10 cellular contexts compared by ENCODE assay signal in the genomic region with DNA sequence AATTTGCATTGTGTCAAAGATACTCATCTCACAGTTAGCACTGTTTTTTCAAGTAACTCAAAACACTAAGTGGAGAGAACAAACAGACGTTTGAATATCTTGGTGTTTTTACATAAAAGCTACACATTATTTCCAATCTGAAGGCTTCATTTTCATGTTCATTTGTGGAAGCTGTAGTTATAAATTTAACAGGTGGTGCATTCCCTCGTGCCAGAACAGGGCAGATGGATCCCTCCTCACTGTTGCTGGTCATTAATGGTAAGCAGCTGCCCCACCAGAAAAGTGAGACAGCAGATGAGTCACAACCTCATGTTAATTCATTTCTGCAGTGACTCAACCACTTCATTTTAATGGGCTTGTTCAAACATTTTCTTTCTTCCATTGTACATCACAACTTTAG.
DNase-seq lines count a peak whose midpoint lies in the region; ATAC-seq, FAIRE-seq and TF ChIP-seq lines count a peak whose summit lies in the region.
"Had no signal": no experiment of that assay in that cellular context is flagged by ENCODE, and none has a peak within 500 bp of the region (broad histone marks: within the 10 kb centered on the region; RNA-seq: fewer than 3 reads in every experiment).

No MANE protein-coding gene starts in this region.

- H3K79me2 ChIP-seq in hepatocyte: no peaks in the 10 kb centered on the region

- WGBS in hepatocyte (ENCODE audit: low lambda C conversion rate, missing lambda C conversion rate): 56% methylated on average over 2 of the region's 2 CpGs

- H3K36me3 ChIP-seq in SK-N-MC (ENCODE audit: insufficient read depth, low read length) (no peaks in the 10 kb centered on the region), hepatocyte (replicated peaks; ENCODE audit: insufficient read depth, low read depth) (no peaks in the 10 kb centered on the region)

- no peaks in the 10 kb centered on the region for H3K9me2 ChIP-seq in hepatocyte (replicated peaks; ENCODE audit: insufficient read depth)

- peak; percentile 84 for FAIRE-seq in H54 (lab: Jason Lieb, UNC)

- no peaks in the 10 kb centered on the region for H3K27me3 ChIP-seq in hepatocyte

- ATAC-seq in HG03378 (IDR thresholded peaks at IDR 0.05; ENCODE audit: unreplicated experiment): no peak
- no peak for ATAC-seq in HG02938 (IDR thresholded peaks at IDR 0.05; ENCODE audit: unreplicated experiment)

- H4K20me1 ChIP-seq in hepatocyte (ENCODE audit: insufficient read depth, poor library complexity, severe bottlenecking): no peaks in the 10 kb centered on the region

- TF ChIP-seq POLR2A in H54 (IDR thresholded peaks at IDR 0.05; ENCODE audit: low read depth, low read length): no peak

- H2AFZ ChIP-seq in hepatocyte: no peak overlapping the region
- H2AFZ ChIP-seq: PC-9 had no signal

- DNase-seq in ACHN: peak; percentile 48
- DNase-seq in H54 (ENCODE audit: insufficient read length, low spot score): no peak
- DNase-seq in SK-N-MC (ENCODE audit: low read depth, low spot score): no peak
- peak; percentile 17 for DNase-seq in hepatocyte (ENCODE audit: low spot score)
- no peak for DNase-seq in dermis blood vessel endothelial cell
- DNase-seq in NCI-H128 (lab: John Stamatoyannopoulos, UW; ENCODE audit: unreplicated experiment): no peak
- DNase-seq: PC-9 had no signal

- in situ Hi-C loops in ACHN (cut with HindIII; ENCODE audit: low pct_ligation_motif_present, low pct_unique_long_range_greater_than_20kb, low sequenced_read_pairs): no loop called here

- H3K4me3 ChIP-seq in SK-N-MC: no peak overlapping the region
- no peak overlapping the region for H3K4me3 ChIP-seq in hepatocyte
- H3K4me3 ChIP-seq: PC-9 had no signal

- H3K27ac ChIP-seq in SK-N-MC (peak overlapping the region; percentile 67; the same call in 1 of the 2 replicates), hepatocyte (no peak overlapping the region)
- H3K27ac ChIP-seq: HL-60, PC-9 had no signal

- H3K9ac ChIP-seq in SK-N-MC (ENCODE audit: insufficient read length): no peak overlapping the region

- no peak for TF ChIP-seq CTCF in hepatocyte (IDR thresholded peaks at IDR 0.05; ENCODE audit: poor library complexity)

- H3K9me3 ChIP-seq in SK-N-MC (ENCODE audit: low read depth, low read length) (no peaks in the 10 kb centered on the region), hepatocyte (ENCODE audit: low read depth) (no peaks in the 10 kb centered on the region)

- no peaks in the 10 kb centered on the region for H3K4me1 ChIP-seq in hepatocyte (ENCODE audit: insufficient read depth)

- no peak overlapping the region for H3K4me2 ChIP-seq in hepatocyte
- H3K4me2 ChIP-seq: PC-9 had no signal

Comparison
In these comparisons a context has a peak if more than half of its experiments do, and no peak if none do; other contexts are left out.
1. DNase-seq: peak in ACHN (single experiment) and hepatocyte (single experiment); none in H54 (single experiment), SK-N-MC (single experiment), dermis blood vessel endothelial cell (single experiment) and NCI-H128 (single experiment).